8 cellular contexts compared by ENCODE assay signal in the genomic region with DNA sequence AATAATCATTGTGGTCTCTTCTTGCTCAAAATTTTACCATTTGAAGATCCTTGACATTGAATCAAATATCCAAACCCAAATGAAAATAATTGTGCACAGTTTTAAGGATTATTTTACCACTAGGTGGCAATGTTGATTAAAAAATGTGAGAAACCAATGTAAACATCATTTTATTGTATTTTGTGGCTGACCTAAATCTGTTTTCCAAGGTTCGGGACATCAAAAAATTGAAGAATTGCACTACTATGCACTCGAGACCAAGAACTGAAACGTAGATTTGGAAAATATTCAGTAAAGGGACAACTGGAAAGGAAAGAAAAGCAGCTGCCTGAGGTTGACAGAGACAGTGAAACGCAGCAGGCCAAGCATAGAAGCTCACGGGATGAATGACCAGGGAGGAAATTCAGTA.
A peak's percentile ranks its signal among the peaks of the same experiment; 100 is the strongest.
DNase-seq lines count a peak whose midpoint lies in the region; ATAC-seq and TF ChIP-seq lines count a peak whose summit lies in the region.

No MANE protein-coding gene starts in this region.

- no peaks in the 10 kb centered on the region for H4K20me1 ChIP-seq in PC-9 (ENCODE audit: insufficient read depth)

- H3K27me3 ChIP-seq in PC-9 (ENCODE audit: insufficient read depth, low read depth), result no peaks in the 10 kb centered on the region

- no peak for ATAC-seq in activated CD8-positive, alpha-beta T cell treated with anti-CD3 and anti-CD28 coated beads for 36 hours
- ATAC-seq in activated CD8-positive, alpha-beta T cell treated with anti-CD3 and anti-CD28 coated beads, Interleukin-2, amount 10 ng/mL, durations not matched to agents 7 days and 5 days, result no peak
- ATAC-seq in stimulated activated naive B cell treated with anti-CD40 and anti-IgM and Interleukin-4, amounts not matched to agents 10 μg/mL and 1 μg/mL and 100 μg/mL, for 72 hours (replicated peaks), result no peak

- H3K79me2 ChIP-seq in PC-9 (ENCODE audit: low read depth), result no peaks in the 10 kb centered on the region

- no peaks in the 10 kb centered on the region for H3K36me3 ChIP-seq in PC-9 (ENCODE audit: low read depth)

- H3K4me1 Mint-ChIP-seq in activated CD8-positive, alpha-beta T cell treated with anti-CD3 and anti-CD28 coated beads for 36 hours (ENCODE audit: low read depth), result no peaks in the 10 kb centered on the region
- no peaks in the 10 kb centered on the region for H3K4me1 Mint-ChIP-seq in activated CD8-positive, alpha-beta T cell treated with anti-CD3 and anti-CD28 coated beads, Interleukin-2, amount 10 ng/mL, durations not matched to agents 7 days and 5 days (ENCODE audit: low read depth)
- H3K4me1 Mint-ChIP-seq in stimulated activated naive B cell treated with anti-CD40 and anti-IgM and Interleukin-4, amounts not matched to agents 10 μg/mL and 1 μg/mL and 100 μg/mL, for 72 hours, result peaks cover 0 to 5% of the 10 kb centered on the region in 2 donors

- CTCF ChIA-PET in activated CD8-positive, alpha-beta T cell treated with anti-CD3 and anti-CD28 coated beads for 36 hours (lab: Charles Lee), result interaction anchor here (0.7 to 4.7 kb wide), 25 partner anchors 9 to 985 kb away, joined by 3 to 40 read pairs (median 4); no protein-coding TSS in a partner anchor
- CTCF ChIA-PET in activated CD8-positive, alpha-beta T cell treated with anti-CD3 and anti-CD28 coated beads, Interleukin-2, amount 10 ng/mL, durations not matched to agents 7 days and 5 days (lab: Charles Lee), result interaction anchor here (0.6 to 2.6 kb wide), 14 partner anchors 9 to 698 kb away, joined by 3 to 14 read pairs (median 4); no protein-coding TSS in a partner anchor
- CTCF ChIA-PET in PC-9 (lab: Charles Lee), result interaction anchor here (0.5 to 1.4 kb wide), 4 partner anchors 11 to 597 kb away, joined by 3 to 22 read pairs (median 4); no protein-coding TSS in a partner anchor

- H3K9me2 ChIP-seq in PC-9 (ENCODE audit: insufficient read depth), result no peaks in the 10 kb centered on the region

- POLR2A ChIA-PET in activated CD8-positive, alpha-beta T cell treated with anti-CD3 and anti-CD28 coated beads for 36 hours (lab: Charles Lee), result no interaction called here
- POLR2A ChIA-PET in activated CD8-positive, alpha-beta T cell treated with anti-CD3 and anti-CD28 coated beads, Interleukin-2, amount 10 ng/mL, durations not matched to agents 7 days and 5 days (lab: Charles Lee), result no interaction called here
- POLR2A ChIA-PET in PC-9 (lab: Charles Lee; ENCODE audit: unreplicated experiment), result no interaction called here

- intact Hi-C loops in activated CD8-positive, alpha-beta T cell treated with anti-CD3 and anti-CD28 coated beads for 36 hours (cut with micrococcal nuclease), result no loop called here
- intact Hi-C loops in PC-9 (cut with micrococcal nuclease; ENCODE audit: unreplicated experiment), result loop anchor here (1.0 to 10.0 kb wide), 2 partner anchors 664 to 696 kb away; no protein-coding TSS in a partner anchor

- H3K36me3 Mint-ChIP-seq in activated CD8-positive, alpha-beta T cell treated with anti-CD3 and anti-CD28 coated beads for 36 hours (ENCODE audit: low read depth), result no peaks in the 10 kb centered on the region
- no peaks in the 10 kb centered on the region for H3K36me3 Mint-ChIP-seq in activated CD8-positive, alpha-beta T cell treated with anti-CD3 and anti-CD28 coated beads, Interleukin-2, amount 10 ng/mL, durations not matched to agents 7 days and 5 days (ENCODE audit: low read depth)
- H3K36me3 Mint-ChIP-seq in stimulated activated naive B cell treated with anti-CD40 and anti-IgM and Interleukin-4, amounts not matched to agents 10 μg/mL and 1 μg/mL and 100 μg/mL, for 72 hours, result no peaks in the 10 kb centered on the region

- DNase-seq in activated CD8-positive, alpha-beta T cell treated with anti-CD3 and anti-CD28 coated beads for 36 hours, result no peak
- DNase-seq in activated CD8-positive, alpha-beta T cell treated with anti-CD3 and anti-CD28 coated beads, Interleukin-2, amount 10 ng/mL, durations not matched to agents 7 days and 5 days, result no peak
- DNase-seq in PC-9 (peak in 1 of 2 experiments; percentile 60), fibroblast of pulmonary artery (ENCODE audit: low read depth) (peak; percentile 75), putamen (ENCODE audit: low spot score) (peak; percentile 14), HK-2 (ENCODE audit: unreplicated experiment) (no peak), GOT3 (lab: John Stamatoyannopoulos, UW) (no peak)
- DNase-seq in stimulated activated naive B cell treated with anti-CD40 and anti-IgM and Interleukin-4, amounts not matched to agents 10 μg/mL and 1 μg/mL and 100 μg/mL, for 72 hours, result no peak

- no peak overlapping the region for H3K27ac ChIP-seq in PC-9

- peak overlapping the region; percentile 1; the same call in 1 of the 2 replicates for H2AFZ ChIP-seq in PC-9

- BruUV-seq in PC-9 (replicated peaks; lab: Mats Ljungman, UMichigan), result no TSS peak

- H3K27ac Mint-ChIP-seq in activated CD8-positive, alpha-beta T cell treated with anti-CD3 and anti-CD28 coated beads for 36 hours, result no peak overlapping the region
- H3K27ac Mint-ChIP-seq in activated CD8-positive, alpha-beta T cell treated with anti-CD3 and anti-CD28 coated beads, Interleukin-2, amount 10 ng/mL, durations not matched to agents 7 days and 5 days, result no peak overlapping the region
- no peak overlapping the region for H3K27ac Mint-ChIP-seq in stimulated activated naive B cell treated with anti-CD40 and anti-IgM and Interleukin-4, amounts not matched to agents 10 μg/mL and 1 μg/mL and 100 μg/mL, for 72 hours

- H3F3A ChIP-seq in PC-9 (ENCODE audit: insufficient read depth, low read depth), result no peaks in the 10 kb centered on the region

- no peaks in the 10 kb centered on the region for H3K9me3 ChIP-seq in PC-9 (ENCODE audit: insufficient read depth, low read depth)

- no peaks in the 10 kb centered on the region for H3K4me1 ChIP-seq in PC-9 (replicated peaks; ENCODE audit: insufficient read depth)

- no peak overlapping the region for H3K4me3 ChIP-seq in PC-9
- no peak overlapping the region for H3K4me3 ChIP-seq in fibroblast of pulmonary artery (replicated peaks; ENCODE audit: low read depth, low read length)

- no peak overlapping the region for H3K4me3 Mint-ChIP-seq in activated CD8-positive, alpha-beta T cell treated with anti-CD3 and anti-CD28 coated beads for 36 hours
- H3K4me3 Mint-ChIP-seq in activated CD8-positive, alpha-beta T cell treated with anti-CD3 and anti-CD28 coated beads, Interleukin-2, amount 10 ng/mL, durations not matched to agents 7 days and 5 days, result no peak overlapping the region
- H3K4me3 Mint-ChIP-seq in stimulated activated naive B cell treated with anti-CD40 and anti-IgM and Interleukin-4, amounts not matched to agents 10 μg/mL and 1 μg/mL and 100 μg/mL, for 72 hours, result no peak overlapping the region

- peak; percentile 74 for TF ChIP-seq CTCF in activated CD8-positive, alpha-beta T cell treated with anti-CD3 and anti-CD28 coated beads for 36 hours (IDR thresholded peaks at IDR 0.05)
- peak; percentile 91 for TF ChIP-seq CTCF in PC-9 (conservative IDR thresholded peaks at IDR 0.05)
- TF ChIP-seq CTCF in fibroblast of pulmonary artery (IDR thresholded peaks at IDR 0.05; ENCODE audit: low read length, missing control alignments), result peak; percentile 34

- H3K9me3 Mint-ChIP-seq in activated CD8-positive, alpha-beta T cell treated with anti-CD3 and anti-CD28 coated beads for 36 hours, result no peaks in the 10 kb centered on the region
- no peaks in the 10 kb centered on the region for H3K9me3 Mint-ChIP-seq in activated CD8-positive, alpha-beta T cell treated with anti-CD3 and anti-CD28 coated beads, Interleukin-2, amount 10 ng/mL, durations not matched to agents 7 days and 5 days (ENCODE audit: insufficient read depth)
- no peaks in the 10 kb centered on the region for H3K9me3 Mint-ChIP-seq in stimulated activated naive B cell treated with anti-CD40 and anti-IgM and Interleukin-4, amounts not matched to agents 10 μg/mL and 1 μg/mL and 100 μg/mL, for 72 hours

- H3K4me2 ChIP-seq in PC-9, result no peak overlapping the region

- H3K27me3 Mint-ChIP-seq in activated CD8-positive, alpha-beta T cell treated with anti-CD3 and anti-CD28 coated beads for 36 hours, result no peaks in the 10 kb centered on the region
- peaks cover 4% of the 10 kb centered on the region for H3K27me3 Mint-ChIP-seq in activated CD8-positive, alpha-beta T cell treated with anti-CD3 and anti-CD28 coated beads, Interleukin-2, amount 10 ng/mL, durations not matched to agents 7 days and 5 days (ENCODE audit: low read depth)
- no peaks in the 10 kb centered on the region for H3K27me3 Mint-ChIP-seq in stimulated activated naive B cell treated with anti-CD40 and anti-IgM and Interleukin-4, amounts not matched to agents 10 μg/mL and 1 μg/mL and 100 μg/mL, for 72 hours

Comparison
In these comparisons a context has a peak if more than half of its experiments do, and no peak if none do; other contexts are left out.
1. DNase-seq: peak in fibroblast of pulmonary artery (single experiment) and putamen (single experiment); none in activated CD8-positive, alpha-beta T cell treated with anti-CD3 and anti-CD28 coated beads for 36 hours (single experiment), activated CD8-positive, alpha-beta T cell treated with anti-CD3 and anti-CD28 coated beads, Interleukin-2, amount 10 ng/mL, durations not matched to agents 7 days and 5 days (single experiment), HK-2 (single experiment), GOT3 (single experiment) and stimulated activated naive B cell treated with anti-CD40 and anti-IgM and Interleukin-4, amounts not matched to agents 10 μg/mL and 1 μg/mL and 100 μg/mL, for 72 hours (single experiment).
2. CTCF ChIP-seq: peak in every context shown above with its lines; median percentile 91 in PC-9; 74 in activated CD8-positive, alpha-beta T cell treated with anti-CD3 and anti-CD28 coated beads for 36 hours; 34 in fibroblast of pulmonary artery.